In the genomic region with DNA sequence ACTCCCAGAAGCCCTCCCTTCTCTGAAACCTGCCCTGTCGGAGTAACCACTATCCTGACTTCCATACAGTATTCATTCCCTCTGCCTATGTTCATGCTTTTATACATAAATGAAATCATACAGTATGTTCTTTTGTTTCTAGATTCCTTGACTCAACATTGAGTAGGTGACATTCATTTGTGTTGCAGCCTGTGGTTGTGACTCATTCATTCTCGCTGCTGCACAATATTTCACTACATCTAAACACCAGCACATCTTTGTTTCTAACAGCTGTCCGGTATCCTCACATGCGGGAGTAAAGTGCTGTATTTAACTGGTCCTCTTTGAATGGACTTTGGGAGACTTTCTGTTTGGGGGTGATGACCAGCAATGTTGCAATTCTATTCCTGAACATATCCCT, we compare ENCODE assay signal across 2 cellular contexts.
TF ChIP-seq lines count a peak whose summit lies in the region.

No MANE protein-coding gene starts in this region.

TF ChIP-seq in SK-N-SH, 30 proteins besides CTCF, POLR2A, EP300 and RAD21 (continued from another document):
- TF ChIP-seq, protein P1, sequence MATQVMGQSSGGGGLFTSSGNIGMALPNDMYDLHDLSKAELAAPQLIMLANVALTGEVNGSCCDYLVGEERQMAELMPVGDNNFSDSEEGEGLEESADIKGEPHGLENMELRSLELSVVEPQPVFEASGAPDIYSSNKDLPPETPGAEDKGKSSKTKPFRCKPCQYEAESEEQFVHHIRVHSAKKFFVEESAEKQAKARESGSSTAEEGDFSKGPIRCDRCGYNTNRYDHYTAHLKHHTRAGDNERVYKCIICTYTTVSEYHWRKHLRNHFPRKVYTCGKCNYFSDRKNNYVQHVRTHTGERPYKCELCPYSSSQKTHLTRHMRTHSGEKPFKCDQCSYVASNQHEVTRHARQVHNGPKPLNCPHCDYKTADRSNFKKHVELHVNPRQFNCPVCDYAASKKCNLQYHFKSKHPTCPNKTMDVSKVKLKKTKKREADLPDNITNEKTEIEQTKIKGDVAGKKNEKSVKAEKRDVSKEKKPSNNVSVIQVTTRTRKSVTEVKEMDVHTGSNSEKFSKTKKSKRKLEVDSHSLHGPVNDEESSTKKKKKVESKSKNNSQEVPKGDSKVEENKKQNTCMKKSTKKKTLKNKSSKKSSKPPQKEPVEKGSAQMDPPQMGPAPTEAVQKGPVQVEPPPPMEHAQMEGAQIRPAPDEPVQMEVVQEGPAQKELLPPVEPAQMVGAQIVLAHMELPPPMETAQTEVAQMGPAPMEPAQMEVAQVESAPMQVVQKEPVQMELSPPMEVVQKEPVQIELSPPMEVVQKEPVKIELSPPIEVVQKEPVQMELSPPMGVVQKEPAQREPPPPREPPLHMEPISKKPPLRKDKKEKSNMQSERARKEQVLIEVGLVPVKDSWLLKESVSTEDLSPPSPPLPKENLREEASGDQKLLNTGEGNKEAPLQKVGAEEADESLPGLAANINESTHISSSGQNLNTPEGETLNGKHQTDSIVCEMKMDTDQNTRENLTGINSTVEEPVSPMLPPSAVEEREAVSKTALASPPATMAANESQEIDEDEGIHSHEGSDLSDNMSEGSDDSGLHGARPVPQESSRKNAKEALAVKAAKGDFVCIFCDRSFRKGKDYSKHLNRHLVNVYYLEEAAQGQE (IDR thresholded peaks at IDR 0.05; ENCODE audit: low read depth, low read length) = no peak
- TF ChIP-seq FOXM1 (IDR thresholded peaks at IDR 0.05; ENCODE audit: low read depth) (no peak), TCF12 (IDR thresholded peaks at IDR 0.05) (peak; percentile 62), NRF1 (IDR thresholded peaks at IDR 0.05; ENCODE audit: low read depth, low read length) (no peak), RFX5 (IDR thresholded peaks at IDR 0.05; ENCODE audit: low read length) (no peak)
- TF ChIP-seq, protein P2, sequence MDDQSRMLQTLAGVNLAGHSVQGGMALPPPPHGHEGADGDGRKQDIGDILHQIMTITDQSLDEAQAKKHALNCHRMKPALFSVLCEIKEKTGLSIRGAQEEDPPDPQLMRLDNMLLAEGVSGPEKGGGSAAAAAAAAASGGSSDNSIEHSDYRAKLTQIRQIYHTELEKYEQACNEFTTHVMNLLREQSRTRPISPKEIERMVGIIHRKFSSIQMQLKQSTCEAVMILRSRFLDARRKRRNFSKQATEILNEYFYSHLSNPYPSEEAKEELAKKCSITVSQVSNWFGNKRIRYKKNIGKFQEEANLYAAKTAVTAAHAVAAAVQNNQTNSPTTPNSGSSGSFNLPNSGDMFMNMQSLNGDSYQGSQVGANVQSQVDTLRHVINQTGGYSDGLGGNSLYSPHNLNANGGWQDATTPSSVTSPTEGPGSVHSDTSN (IDR thresholded peaks at IDR 0.05) = peak; percentile 34; the same call in 1 of the 2 replicates

TF ChIP-seq in SK-N-SH treated with all-trans-retinoic acid at 6 μM for 48 hours, 23 proteins besides CTCF, POLR2A, EP300 and RAD21 (continued from another document):
- TF ChIP-seq ARNTL (CRISPR knock-in tag; IDR thresholded peaks at IDR 0.05; ENCODE audit: borderline replicate concordance, low read depth) (no peak), ZNF70 (CRISPR knock-in tag; IDR thresholded peaks at IDR 0.05) (no peak), ZFP30 (CRISPR knock-in tag; IDR thresholded peaks at IDR 0.05) (no peak), OSR1 (CRISPR knock-in tag; IDR thresholded peaks at IDR 0.05) (no peak)
- TF ChIP-seq, protein P3, sequence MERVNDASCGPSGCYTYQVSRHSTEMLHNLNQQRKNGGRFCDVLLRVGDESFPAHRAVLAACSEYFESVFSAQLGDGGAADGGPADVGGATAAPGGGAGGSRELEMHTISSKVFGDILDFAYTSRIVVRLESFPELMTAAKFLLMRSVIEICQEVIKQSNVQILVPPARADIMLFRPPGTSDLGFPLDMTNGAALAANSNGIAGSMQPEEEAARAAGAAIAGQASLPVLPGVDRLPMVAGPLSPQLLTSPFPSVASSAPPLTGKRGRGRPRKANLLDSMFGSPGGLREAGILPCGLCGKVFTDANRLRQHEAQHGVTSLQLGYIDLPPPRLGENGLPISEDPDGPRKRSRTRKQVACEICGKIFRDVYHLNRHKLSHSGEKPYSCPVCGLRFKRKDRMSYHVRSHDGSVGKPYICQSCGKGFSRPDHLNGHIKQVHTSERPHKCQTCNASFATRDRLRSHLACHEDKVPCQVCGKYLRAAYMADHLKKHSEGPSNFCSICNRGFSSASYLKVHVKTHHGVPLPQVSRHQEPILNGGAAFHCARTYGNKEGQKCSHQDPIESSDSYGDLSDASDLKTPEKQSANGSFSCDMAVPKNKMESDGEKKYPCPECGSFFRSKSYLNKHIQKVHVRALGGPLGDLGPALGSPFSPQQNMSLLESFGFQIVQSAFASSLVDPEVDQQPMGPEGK (CRISPR knock-in tag; IDR thresholded peaks at IDR 0.05; ENCODE audit: borderline replicate concordance) = no peak
- TF ChIP-seq, protein P4, sequence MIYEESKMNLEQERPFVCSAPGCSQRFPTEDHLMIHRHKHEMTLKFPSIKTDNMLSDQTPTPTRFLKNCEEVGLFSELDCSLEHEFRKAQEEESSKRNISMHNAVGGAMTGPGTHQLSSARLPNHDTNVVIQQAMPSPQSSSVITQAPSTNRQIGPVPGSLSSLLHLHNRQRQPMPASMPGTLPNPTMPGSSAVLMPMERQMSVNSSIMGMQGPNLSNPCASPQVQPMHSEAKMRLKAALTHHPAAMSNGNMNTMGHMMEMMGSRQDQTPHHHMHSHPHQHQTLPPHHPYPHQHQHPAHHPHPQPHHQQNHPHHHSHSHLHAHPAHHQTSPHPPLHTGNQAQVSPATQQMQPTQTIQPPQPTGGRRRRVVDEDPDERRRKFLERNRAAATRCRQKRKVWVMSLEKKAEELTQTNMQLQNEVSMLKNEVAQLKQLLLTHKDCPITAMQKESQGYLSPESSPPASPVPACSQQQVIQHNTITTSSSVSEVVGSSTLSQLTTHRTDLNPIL (CRISPR knock-in tag; IDR thresholded peaks at IDR 0.05; ENCODE audit: low read depth) = no peak
